8 cellular contexts compared by ENCODE assay signal in genomic region chr20:34364013-34364382, GRCh38. TPM values are rescaled to one million over a fixed set of nuclear protein-coding genes. Genes with fewer than 3 reads are reported as not detected.
DNase-seq lines count a peak whose midpoint lies in the region; ATAC-seq, FAIRE-seq and TF ChIP-seq lines count a peak whose summit lies in the region.

No MANE protein-coding gene starts in this region.

- H2AFZ ChIP-seq in hepatocyte = peak overlapping the region; percentile 85

- in situ Hi-C loops in ACHN (cut with HindIII; ENCODE audit: low pct_ligation_motif_present, low pct_unique_long_range_greater_than_20kb, low sequenced_read_pairs) = no loop called here

- H3K27ac ChIP-seq in hepatocyte (peak overlapping the region; percentile 98), small intestine (ENCODE audit: low read depth in 1 of 2, low read length in 1 of 2) (peak overlapping the region; percentile 77 to 97)

- H3K27me3 ChIP-seq in hepatocyte (no peaks in the 10 kb centered on the region), small intestine (ENCODE audit: control insufficient read depth in 2 of 2, insufficient read depth in 2 of 2, low read length in 2 of 2) (no peaks in the 10 kb centered on the region)

- TF ChIP-seq CTCF in HFFc6 (IDR thresholded peaks at IDR 0.05) = no peak
- no peak for TF ChIP-seq CTCF in hepatocyte (IDR thresholded peaks at IDR 0.05; ENCODE audit: poor library complexity)

- no peaks in the 10 kb centered on the region for H3K9me2 ChIP-seq in hepatocyte (replicated peaks; ENCODE audit: insufficient read depth)

- peak overlapping the region; percentile 90 for H3K4me3 ChIP-seq in hepatocyte
- H3K4me3 ChIP-seq in small intestine (ENCODE audit: low read depth in 1 of 2, low read length in 2 of 2) = peak overlapping the region; percentile 83 to 99

- H4K20me1 ChIP-seq in hepatocyte (ENCODE audit: insufficient read depth, poor library complexity, severe bottlenecking) = peaks cover 48% of the 10 kb centered on the region

- no peaks in the 10 kb centered on the region for H3K9me3 Mint-ChIP-seq in HFFc6
- no peaks in the 10 kb centered on the region for H3K9me3 Mint-ChIP-seq in activated naive CD4-positive, alpha-beta T cell treated with anti-CD3 and anti-CD28 coated beads, Interleukin-2, amount 50 U/mL, for 72 hours

- H3K79me2 ChIP-seq in hepatocyte = peaks cover 58% of the 10 kb centered on the region

- DNase-seq in ACHN (peak; percentile 48), HFFc6 (peak; percentile 23), hepatocyte (ENCODE audit: low spot score) (peak; percentile 53), small intestine (no peak), DMS153 (lab: John Stamatoyannopoulos, UW) (no peak), NCI-H1048 (lab: John Stamatoyannopoulos, UW) (no peak), pons (ENCODE audit: low spot score) (no peak)
- DNase-seq in activated naive CD4-positive, alpha-beta T cell treated with anti-CD3 and anti-CD28 coated beads, Interleukin-2, amount 50 U/mL, for 72 hours (ENCODE audit: low spot score in 2 of 2) = no peak

- no peak for FAIRE-seq in small intestine (lab: Jason Lieb, UNC)

- H3K36me3 ChIP-seq in hepatocyte (replicated peaks; ENCODE audit: insufficient read depth, low read depth) (no peaks in the 10 kb centered on the region), small intestine (ENCODE audit: control insufficient read depth in 2 of 2, insufficient read depth in 2 of 2, low read length in 2 of 2) (peaks cover 0 to 2% of the 10 kb centered on the region in 2 donors)

- H3K4me3 Mint-ChIP-seq in HFFc6 = peak overlapping the region; percentile 91

- peaks cover 56% of the 10 kb centered on the region for H3K4me1 Mint-ChIP-seq in HFFc6 (ENCODE audit: low read depth)

- H3K36me3 Mint-ChIP-seq in HFFc6 (ENCODE audit: low read depth) = peaks cover 28% of the 10 kb centered on the region
- peaks cover 12 to 24% of the 10 kb centered on the region in 2 donors for H3K36me3 Mint-ChIP-seq in activated naive CD4-positive, alpha-beta T cell treated with anti-CD3 and anti-CD28 coated beads, Interleukin-2, amount 50 U/mL, for 72 hours

- peak overlapping the region; percentile 90 for H3K27ac Mint-ChIP-seq in HFFc6
- peak overlapping the region; percentile 68 to 93 for H3K27ac Mint-ChIP-seq in activated naive CD4-positive, alpha-beta T cell treated with anti-CD3 and anti-CD28 coated beads, Interleukin-2, amount 50 U/mL, for 72 hours

- H3K4me1 ChIP-seq in hepatocyte (ENCODE audit: insufficient read depth) = peaks cover 35% of the 10 kb centered on the region
- peaks cover 6 to 7% of the 10 kb centered on the region in 2 donors for H3K4me1 ChIP-seq in small intestine (ENCODE audit: control insufficient read depth in 2 of 2, insufficient read depth in 1 of 2, low read depth in 1 of 2, low read length in 1 of 2)

- no peak for ATAC-seq in activated naive CD4-positive, alpha-beta T cell treated with anti-CD3 and anti-CD28 coated beads, Interleukin-2, amount 50 U/mL, for 72 hours

- H3K4me2 ChIP-seq in hepatocyte = peak overlapping the region; percentile 96

- WGBS in hepatocyte (ENCODE audit: low lambda C conversion rate, missing lambda C conversion rate) = 4% methylated on average over 12 of the region's 12 CpGs
- 8 to 14% (median 9%) methylated on average over 12 of the region's 12 CpGs for WGBS in small intestine, 3 donors

- no peaks in the 10 kb centered on the region for H3K9me3 ChIP-seq in hepatocyte (ENCODE audit: low read depth)
- H3K9me3 ChIP-seq in small intestine (ENCODE audit: control insufficient read depth, low read depth) = no peaks in the 10 kb centered on the region

- peaks cover 2% of the 10 kb centered on the region; the same call in 1 of the 2 replicates for H3K27me3 Mint-ChIP-seq in HFFc6 (ENCODE audit: insufficient read depth)

RNA-seq across cellular contexts. Expression of gene ITCH, which starts 0.9 kb away (rescaled TPM):
- 10 to 100 TPM; 55.0 to 63.3 (median 59.1) TPM for total RNA-seq in HFFc6 (2021; fragmentation: NEBNext Ultra II Directional; extraction: Animal tissue kit (Norgen Biotek cat#: 25700))
- total RNA-seq in activated naive CD4-positive, alpha-beta T cell treated with anti-CD3 and anti-CD28 coated beads, Interleukin-2, amount 50 U/mL, for 72 hours = 10 to 100 TPM; 37.4 to 49.5 TPM
- total RNA-seq in hepatocyte = 55.6 and 61.2 TPM in 2 replicates
- 18.2 and 22.1 TPM in 2 replicates for polyA plus RNA-seq in hepatocyte
- 10 to 100 TPM; 12.0 to 18.3 (median 15.1) TPM for polyA plus RNA-seq in small intestine

Comparison
In these comparisons a context has a peak if more than half of its experiments do, and no peak if none do; other contexts are left out.
1. DNase-seq: peak in ACHN (single experiment), HFFc6 (single experiment) and hepatocyte (single experiment); none in activated naive CD4-positive, alpha-beta T cell treated with anti-CD3 and anti-CD28 coated beads, Interleukin-2, amount 50 U/mL, for 72 hours (0 of 2), small intestine (single experiment), DMS153 (single experiment), NCI-H1048 (single experiment) and pons (single experiment).